8 cellular contexts compared by ENCODE assay signal in genomic region chr14:91509878-91510170, GRCh38. TPM values are rescaled to one million over a fixed set of nuclear protein-coding genes. Genes with fewer than 3 reads are reported as not detected.
DNase-seq lines count a peak whose midpoint lies in the region; ATAC-seq and TF ChIP-seq lines count a peak whose summit lies in the region.

No MANE protein-coding gene starts in this region.

- no peak overlapping the region for H2BK20ac ChIP-seq in IMR-90 (ENCODE audit: low read depth, low read length)

- peak overlapping the region; percentile 98 for H2AK9ac ChIP-seq in IMR-90 (replicated peaks; ENCODE audit: low read depth, low read length, poor library complexity)

- peak overlapping the region; percentile 92 for H3K9ac ChIP-seq in IMR-90 (ENCODE audit: low read depth, low read length)

- intact Hi-C loops in IMR-90 (cut with micrococcal nuclease) = loop anchor here (2.0 to 5.0 kb wide), 3 partner anchors 27 to 487 kb away; partner anchors contain the start of gene FBLN5
- intact Hi-C loops in body of pancreas (cut with DNase I) = no loop called here
- intact Hi-C loops in lower leg skin (cut with DNase I; ENCODE audit: low total_unique reads) = no loop called here

- H2BK5ac ChIP-seq in IMR-90 (ENCODE audit: low read depth, low read length, poor library complexity, severe bottlenecking) = peak overlapping the region; percentile 90

- peaks cover 3% of the 10 kb centered on the region; the same call in 1 of the 2 replicates for H3K36me3 ChIP-seq in IMR-90 (ENCODE audit: control insufficient read depth, insufficient read depth, low read length)
- no peaks in the 10 kb centered on the region for H3K36me3 ChIP-seq in body of pancreas (replicated peaks in 1 of 2; ENCODE audit: insufficient read depth in 1 of 2, low read depth in 2 of 2)
- peaks cover 0 to under 1% (median 0%) of the 10 kb centered on the region in 3 donors for H3K36me3 ChIP-seq in tibial nerve

- TF ChIP-seq EP300 in tibial nerve (IDR thresholded peaks at IDR 0.05) = no peak

- peaks cover 3% of the 10 kb centered on the region; the same call in 1 of the 2 replicates for H3K4me1 ChIP-seq in IMR-90 (ENCODE audit: control insufficient read depth, insufficient read depth, low read length)
- peaks cover 37% of the 10 kb centered on the region for H3K4me1 ChIP-seq in body of pancreas
- peaks cover 0 to 46% (median 16%) of the 10 kb centered on the region in 4 donors for H3K4me1 ChIP-seq in tibial nerve

- dilution Hi-C loops in IMR-90 (cut with HindIII; ENCODE audit: low sequenced_read_pairs, unreplicated experiment) = no loop called here

- no peak overlapping the region for H3K4me2 ChIP-seq in IMR-90 (ENCODE audit: low read depth, low read length)

- H3K27ac ChIP-seq in IMR-90 (ENCODE audit: insufficient read depth, low read length) (peak overlapping the region; percentile 96), body of pancreas (peak overlapping the region; percentile 95 to 100 (median 99)), tibial nerve (peak overlapping the region; percentile 94 to 99 (median 98))

- H3K23ac ChIP-seq in IMR-90 (ENCODE audit: low read depth, low read length) = peak overlapping the region; percentile 82; the same call in 1 of the 2 replicates

- H3K79me1 ChIP-seq in IMR-90 (ENCODE audit: low read depth in 1 of 2, low read length in 2 of 2) = 0 out of 4 replicates have a peak, but pooled peaks cover 0 to 5% of the 10 kb centered on the region in 2 experiments

- TF ChIP-seq POLR2A in IMR-90 (IDR thresholded peaks at IDR 0.05; ENCODE audit: low read depth, low read length) = no peak
- no peak for TF ChIP-seq POLR2A in body of pancreas (IDR thresholded peaks at IDR 0.05)
- no peak for TF ChIP-seq POLR2A in lower leg skin (IDR thresholded peaks at IDR 0.05)
- TF ChIP-seq POLR2A in tibial nerve (IDR thresholded peaks at IDR 0.05) = no peak

- peak overlapping the region; percentile 56; the same call in 1 of the 2 replicates for H2BK120ac ChIP-seq in IMR-90 (ENCODE audit: low read depth, low read length)

- DNase-seq in GM12864 (ENCODE audit: low read depth) (no peak), IMR-90 (no peak), body of pancreas (no peak), lower leg skin (ENCODE audit: low spot score in 2 of 2) (peak in 1 of 2 donors; percentile 85), tibial nerve (ENCODE audit: low spot score in 2 of 2) (no peak), NCI-H526 (lab: John Stamatoyannopoulos, UW) (no peak), GM19238 (ENCODE audit: insufficient read length, low spot score) (no peak)

- peak overlapping the region; percentile 44; the same call in 1 of the 2 replicates for H4K5ac ChIP-seq in IMR-90 (ENCODE audit: low read depth, low read length)

- BruUV-seq in IMR-90 (replicated peaks; lab: Mats Ljungman, UMichigan) = no TSS peak

- H3K27me3 ChIP-seq in IMR-90 (ENCODE audit: control insufficient read depth, insufficient read depth, low read length) = no peaks in the 10 kb centered on the region
- no peaks in the 10 kb centered on the region for H3K27me3 ChIP-seq in body of pancreas
- H3K27me3 ChIP-seq in tibial nerve = no peaks in the 10 kb centered on the region

- in situ Hi-C loops in IMR-90 (cut with MboI; ENCODE audit: low sequenced_read_pairs) = loop anchor here (25.0 kb wide), 1 partner anchor 1802 kb away; no protein-coding TSS in a partner anchor

- peak overlapping the region; percentile 98 for H3K14ac ChIP-seq in IMR-90 (replicated peaks; ENCODE audit: low read depth, low read length)

- no peak overlapping the region for H2BK15ac ChIP-seq in IMR-90 (ENCODE audit: low read depth, low read length)

- peak overlapping the region; percentile 95 for H3K4me3 ChIP-seq in GM12864 (ENCODE audit: low read depth, low read length)
- peak overlapping the region; percentile 100 for H3K4me3 ChIP-seq in IMR-90 (ENCODE audit: insufficient read depth, low read depth, low read length)
- peak overlapping the region; percentile 98 for H3K4me3 ChIP-seq in body of pancreas
- peak overlapping the region; percentile 96 for H3K4me3 ChIP-seq in lower leg skin (ENCODE audit: low read depth, poor library complexity, severe bottlenecking)
- H3K4me3 ChIP-seq in tibial nerve = peak overlapping the region; percentile 75 to 99 (median 89)

- H4K8ac ChIP-seq in IMR-90 (ENCODE audit: low read depth in 2 of 2, low read length in 2 of 2) = peak overlapping the region; percentile 61 to 84; a peak in 2 of 4 replicates

- peaks cover 42% of the 10 kb centered on the region for H4K20me1 ChIP-seq in IMR-90 (ENCODE audit: insufficient read depth, low read length)

- whole genome bisulfite sequencing in IMR-90 (ENCODE audit: extremely low coverage in 2 of 2, insufficient read length in 1 of 2), 2 experiments = 2% methylated on average over 8 of the region's 34 CpGs; no CpG with 5 or more reads in 1 of the 2 experiments
- WGBS in body of pancreas, 2 donors = 0 to 1% methylated on average over 31 to 33 of the region's 34 CpGs
- WGBS in lower leg skin, 2 donors = 0 to 1% methylated on average over 23 to 26 of the region's 34 CpGs
- 0 to 1% methylated on average over 26 to 31 of the region's 34 CpGs for WGBS in tibial nerve, 2 donors

- peak; percentile 35 for ATAC-seq in GM21528 (IDR thresholded peaks at IDR 0.05; ENCODE audit: low FRiP score, unreplicated experiment)
- ATAC-seq in IMR-90 (ENCODE audit: low read depth) = peak; percentile 40
- ATAC-seq in body of pancreas = peak; percentile 30

- CTCF ChIA-PET in IMR-90 (lab: Yijun Ruan, JAX) = no interaction called here

- peak overlapping the region; percentile 83 for H4K91ac ChIP-seq in IMR-90 (ENCODE audit: insufficient read depth, low read depth, low read length)

- peak overlapping the region; percentile 37; the same call in 1 of the 2 replicates for H2AK5ac ChIP-seq in IMR-90 (ENCODE audit: low read depth, low read length)

- H3K56ac ChIP-seq in IMR-90 (ENCODE audit: extremely low read depth, insufficient read depth, low read length) = peak overlapping the region; percentile 94; the same call in 1 of the 2 replicates

- no peak for TF ChIP-seq CTCF in GM12864 (IDR thresholded peaks at IDR 0.05; ENCODE audit: low read depth, low read length, missing control alignments)
- TF ChIP-seq CTCF in IMR-90 (conservative IDR thresholded peaks at IDR 0.05; ENCODE audit: low read depth, low read length) = no peak
- TF ChIP-seq CTCF in body of pancreas (IDR thresholded peaks at IDR 0.05) = no peak
- no peak for TF ChIP-seq CTCF in lower leg skin (IDR thresholded peaks at IDR 0.05)
- TF ChIP-seq CTCF in tibial nerve (IDR thresholded peaks at IDR 0.05) = no peak

- no peak for TF ChIP-seq RAD21 in IMR-90 (IDR thresholded peaks at IDR 0.05; ENCODE audit: low read length)

- peaks cover 6% of the 10 kb centered on the region; the same call in 1 of the 2 replicates for H3K9me1 ChIP-seq in IMR-90 (ENCODE audit: insufficient read depth, low read length)

- peak overlapping the region; percentile 54; the same call in 1 of the 2 replicates for H3K18ac ChIP-seq in IMR-90 (ENCODE audit: low read depth, low read length)

- peak overlapping the region; percentile 94 for H3K4ac ChIP-seq in IMR-90 (ENCODE audit: low read depth, low read length)

- peak overlapping the region; percentile 98 for H2AFZ ChIP-seq in IMR-90 (replicated peaks; ENCODE audit: low read length, poor library complexity)

- POLR2A ChIA-PET in IMR-90 (lab: Charles Lee; ENCODE audit: unreplicated experiment) = no interaction called here

- H3K9me3 ChIP-seq in IMR-90 (ENCODE audit: control insufficient read depth, insufficient read depth, low read length) (no peaks in the 10 kb centered on the region), body of pancreas (no peaks in the 10 kb centered on the region), tibial nerve (no peaks in the 10 kb centered on the region)

TF ChIP-seq in IMR-90, 13 proteins besides CTCF, POLR2A, EP300 and RAD21:
- TF ChIP-seq NFE2L2 (IDR thresholded peaks at IDR 0.05; ENCODE audit: low read depth, low read length) (no peak), CHD1 (IDR thresholded peaks at IDR 0.05; ENCODE audit: low read depth, low read length) (0 out of 2 replicates have a peak, but pooled peaks have one; percentile 87)

RNA-seq across cellular contexts. Expression of gene PPP4R3A, which starts 0.3 kb away (rescaled TPM):
- total RNA-seq in IMR-90 (2012; rRNA removed) = 28.9 and 46.4 TPM in 2 replicates
- 25.2 and 28.2 TPM in 2 replicates for polyA plus RNA-seq in IMR-90 (2012; rRNA removed)
- polyA plus RNA-seq in IMR-90 (2012; cell fraction: cytosol; rRNA removed) = 8.3 and 12.0 TPM in 2 replicates
- polyA plus RNA-seq in IMR-90 (2012; cell fraction: nucleus; rRNA removed; ENCODE audit: low replicate concordance) = 7.1 and 65.4 TPM in 2 replicates
- 10 to 100 TPM; 47.2 to 71.5 TPM for total RNA-seq in body of pancreas
- 100 to 1,000 TPM in 1 of 4 donors, 10 to 100 TPM in 3; 86.5 to 115 (median 88.9) TPM for total RNA-seq in lower leg skin
- 100 to 1,000 TPM in 1 of 4 donors, 10 to 100 TPM in 3; 63.3 to 104 (median 80.2) TPM for total RNA-seq in tibial nerve
